11 cellular contexts compared by ENCODE assay signal in the genomic region with DNA sequence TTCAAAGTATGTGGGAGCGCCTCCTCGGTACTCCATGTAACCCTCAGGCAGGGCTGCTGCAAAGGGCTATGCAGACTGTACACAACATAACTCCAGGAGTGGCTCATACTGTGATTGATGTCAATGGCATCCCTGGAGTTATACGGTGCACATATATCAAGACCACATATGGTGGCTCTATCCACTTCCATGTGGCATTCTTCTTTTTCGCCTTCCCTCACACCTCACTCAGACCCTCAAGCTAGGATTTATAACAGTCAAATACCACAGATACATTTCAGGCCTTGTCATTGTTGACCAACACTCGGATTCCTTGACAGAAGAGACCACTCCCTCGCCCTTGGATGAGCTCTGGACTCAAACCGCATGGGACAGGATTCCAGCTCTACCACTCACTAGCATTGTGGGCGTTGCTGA. TPM values are rescaled to one million over a fixed set of nuclear protein-coding genes. Genes with fewer than 3 reads are reported as not detected.
A peak's percentile ranks its signal among the peaks of the same experiment; 100 is the strongest.
DNase-seq lines count a peak whose midpoint lies in the region; ATAC-seq and TF ChIP-seq lines count a peak whose summit lies in the region.
"Had no signal": no experiment of that assay in that cellular context is flagged by ENCODE, and none has a peak within 500 bp of the region (broad histone marks: within the 10 kb centered on the region; RNA-seq: fewer than 3 reads in every experiment).

No MANE protein-coding gene starts in this region.

- no peak for ATAC-seq in HG02571 (IDR thresholded peaks at IDR 0.05; ENCODE audit: unreplicated experiment)
- ATAC-seq in activated T-cell treated with anti-CD3 and anti-CD28 coated beads, Interleukin-2, amount 50 U/mL, for 72 hours (replicated peaks in 1 of 2): no peak
- ATAC-seq in HG03108 (IDR thresholded peaks at IDR 0.05; ENCODE audit: unreplicated experiment): no peak

- H3K27me3 Mint-ChIP-seq in activated T-cell treated with anti-CD3 and anti-CD28 coated beads, Interleukin-2, amount 50 U/mL, for 72 hours (ENCODE audit: low read depth): peaks cover 7% of the 10 kb centered on the region

- H3F3A ChIP-seq in GM23248 (ENCODE audit: insufficient read depth): peaks cover 42% of the 10 kb centered on the region

- H3K36me3 Mint-ChIP-seq in activated T-cell treated with anti-CD3 and anti-CD28 coated beads, Interleukin-2, amount 50 U/mL, for 72 hours (ENCODE audit: insufficient read depth in 2 of 2): peaks cover 0 to 4% of the 10 kb centered on the region in 2 donors

- H3K4me3 ChIP-seq in GM23248 (no peak overlapping the region), adipocyte (ENCODE audit: low read length) (no peak overlapping the region)
- H3K4me3 ChIP-seq: SK-N-MC, thoracic aorta had no signal

- no peak overlapping the region for H2AFZ ChIP-seq in GM23248

- H3K36me3 ChIP-seq in GM23248 (ENCODE audit: low read depth) (no peaks in the 10 kb centered on the region), adipocyte (ENCODE audit: control insufficient read depth, insufficient read depth, low read length, severe bottlenecking) (no peaks in the 10 kb centered on the region)
- H3K36me3 ChIP-seq: thoracic aorta had no signal

- no peaks in the 10 kb centered on the region for H4K20me1 ChIP-seq in GM23248 (ENCODE audit: insufficient read depth)

- H3K9me3 Mint-ChIP-seq in activated T-cell treated with anti-CD3 and anti-CD28 coated beads, Interleukin-2, amount 50 U/mL, for 72 hours: peaks cover 1 to 5% of the 10 kb centered on the region in 2 donors

- H3K27me3 ChIP-seq in GM23248 (replicated peaks; ENCODE audit: insufficient read depth) (no peaks in the 10 kb centered on the region), adipocyte (replicated peaks; ENCODE audit: control insufficient read depth, insufficient read depth, low read length) (no peaks in the 10 kb centered on the region)

- DNase-seq in GM23248: peak; percentile 99
- peak; percentile 90 for DNase-seq in adipocyte (ENCODE audit: low read depth)
- DNase-seq in glomerular visceral epithelial cell (ENCODE audit: extremely low spot score): peak; percentile 7
- peak; percentile 39 for DNase-seq in stromal cell of bone marrow (ENCODE audit: low read depth)
- DNase-seq in erythroblast (lab: John Stamatoyannopoulos, UW): no peak
- DNase-seq in activated T-cell treated with anti-CD3 and anti-CD28 coated beads, Interleukin-2, amount 50 U/mL, for 72 hours: no peak
- DNase-seq: nucleus accumbens had no signal

- H3K4me2 ChIP-seq in GM23248 (ENCODE audit: unreplicated experiment): peak overlapping the region; percentile 42

- H3K79me2 ChIP-seq in GM23248 (ENCODE audit: insufficient read depth): no peaks in the 10 kb centered on the region

- H3K9me3 ChIP-seq in GM23248 (ENCODE audit: low read depth) (no peaks in the 10 kb centered on the region), adipocyte (ENCODE audit: control insufficient read depth, low read length) (no peaks in the 10 kb centered on the region)
- H3K9me3 ChIP-seq: thoracic aorta had no signal

- no peaks in the 10 kb centered on the region for H3K9me2 ChIP-seq in GM23248 (ENCODE audit: insufficient read depth)

- in situ Hi-C loops in GM23248 (cut with MboI): no loop called here

- peaks cover 48% of the 10 kb centered on the region for H3K4me1 ChIP-seq in GM23248 (ENCODE audit: insufficient read depth)
- peaks cover 6% of the 10 kb centered on the region for H3K4me1 ChIP-seq in adipocyte (ENCODE audit: control insufficient read depth, insufficient read depth, low read length)

- H3K9ac ChIP-seq in GM23248: peak overlapping the region; percentile 41
- H3K9ac ChIP-seq in adipocyte (ENCODE audit: low read length): no peak overlapping the region

- no peak overlapping the region for H3K4me3 Mint-ChIP-seq in activated T-cell treated with anti-CD3 and anti-CD28 coated beads, Interleukin-2, amount 50 U/mL, for 72 hours

- 3 to 5% methylated on average over 8 of the region's 8 CpGs for WGBS in GM23248 (ENCODE audit: low coverage in 1 of 2, low lambda C conversion rate in 2 of 2, missing lambda C conversion rate in 2 of 2), 2 experiments

- no peak overlapping the region for H3K27ac Mint-ChIP-seq in activated T-cell treated with anti-CD3 and anti-CD28 coated beads, Interleukin-2, amount 50 U/mL, for 72 hours

- TF ChIP-seq POLR2A in erythroblast (IDR thresholded peaks at IDR 0.05; ENCODE audit: low read length): no peak

- peaks cover 30% of the 10 kb centered on the region for H3K4me1 Mint-ChIP-seq in activated T-cell treated with anti-CD3 and anti-CD28 coated beads, Interleukin-2, amount 50 U/mL, for 72 hours (ENCODE audit: low read depth)

- H3K27ac ChIP-seq in GM23248: peak overlapping the region; percentile 88
- H3K27ac ChIP-seq: SK-N-MC, thoracic aorta had no signal

RNA-seq across cellular contexts. Expression of a gene that starts 11.3 kb away (rescaled TPM):
- total RNA-seq in GM23248 (2014; rRNA removed; shearing (Covaris generic)): 73.9 and 85.8 TPM in 2 replicates
- 95.6 and 99.3 TPM in 2 replicates for polyA plus RNA-seq in GM23248 (2016; fragmentation: Nextera tagmentation; extraction: Ambion mirVana)
- total RNA-seq in activated T-cell treated with anti-CD3 and anti-CD28 coated beads, Interleukin-2, amount 50 U/mL, for 72 hours: 10 to 100 TPM; 19.0 to 21.2 TPM

Comparison
In these comparisons a context has a peak if more than half of its experiments do, and no peak if none do; other contexts are left out.
1. DNase-seq: peak in GM23248 (single experiment), adipocyte (single experiment), glomerular visceral epithelial cell (single experiment) and stromal cell of bone marrow (single experiment); none in erythroblast (0 of 2) and activated T-cell treated with anti-CD3 and anti-CD28 coated beads, Interleukin-2, amount 50 U/mL, for 72 hours (0 of 2).